Comparison of ENCODE assay signal across 7 cellular contexts in the genomic region with DNA sequence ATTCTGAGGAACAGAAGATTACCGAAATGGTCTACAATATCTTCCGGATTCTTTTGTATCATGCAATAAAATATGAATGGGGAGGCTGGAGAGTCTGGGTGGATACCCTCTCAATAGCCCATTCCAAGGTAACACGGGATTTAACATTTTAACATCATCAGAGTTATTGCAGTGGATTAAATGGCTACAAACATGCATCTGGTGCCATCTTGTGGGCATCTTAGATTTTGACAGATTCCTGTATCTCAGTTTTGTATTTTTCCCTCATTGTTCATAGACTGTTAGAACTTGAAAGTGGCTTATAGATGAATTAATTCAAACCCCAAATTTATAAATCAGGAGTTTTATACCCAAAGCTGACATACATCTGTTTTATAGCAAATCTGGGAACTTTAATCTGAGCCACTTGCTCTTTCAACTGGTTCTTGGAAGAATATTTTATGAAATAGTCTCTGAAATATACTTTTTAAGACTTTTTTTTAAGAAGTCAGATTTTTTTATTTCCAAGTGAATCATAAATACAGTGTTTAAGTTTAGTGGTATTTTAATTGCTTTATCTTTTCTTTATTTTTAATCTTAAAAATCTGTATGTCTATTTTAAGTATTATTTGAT.
DNase-seq lines count a peak whose midpoint lies in the region; ATAC-seq, FAIRE-seq and TF ChIP-seq lines count a peak whose summit lies in the region.

No MANE protein-coding gene starts in this region.

- FAIRE-seq in HTR-8/SVneo (lab: Jason Lieb, UNC), result no peak

- H3K36me3 Mint-ChIP-seq in chondrocyte (ENCODE audit: low read depth), result no peaks in the 10 kb centered on the region

- H3K4me1 ChIP-seq in Peyer's patch (no peaks in the 10 kb centered on the region), lower lobe of right lung (no peaks in the 10 kb centered on the region)

- ATAC-seq in GM19455 (IDR thresholded peaks at IDR 0.05; ENCODE audit: unreplicated experiment) (peak; percentile 73), lower lobe of right lung (peak in 1 of 2 donors; percentile 74)

- peaks cover 2% of the 10 kb centered on the region for H3K4me1 Mint-ChIP-seq in chondrocyte (ENCODE audit: low read depth)

- H3K36me3 ChIP-seq in Peyer's patch (peaks cover 0 to 4% (median 0%) of the 10 kb centered on the region in 3 donors), lower lobe of right lung (no peaks in the 10 kb centered on the region)

- intact Hi-C loops in lower lobe of right lung (cut with DNase I), result no loop called here

- no peak overlapping the region for H3K27ac Mint-ChIP-seq in chondrocyte (ENCODE audit: unreplicated experiment)

- no peaks in the 10 kb centered on the region for H3K9me3 Mint-ChIP-seq in chondrocyte (ENCODE audit: low read depth)

- H3K9me3 ChIP-seq in Peyer's patch, result no peaks in the 10 kb centered on the region
- H3K9me3 ChIP-seq in lower lobe of right lung, result no peaks in the 10 kb centered on the region

- H3K27ac ChIP-seq in Peyer's patch, result no peak overlapping the region
- H3K27ac ChIP-seq in lower lobe of right lung, result no peak overlapping the region

- H3K27me3 ChIP-seq in Peyer's patch (no peaks in the 10 kb centered on the region), lower lobe of right lung (ENCODE audit: low read depth) (no peaks in the 10 kb centered on the region)

- DNase-seq in EH (ENCODE audit: low read depth) (peak; percentile 67), HTR-8/SVneo (ENCODE audit: insufficient read length, low spot score) (peak; percentile 22), Peyer's patch (peak in 1 of 3 donors; percentile 49), chondrocyte (ENCODE audit: low spot score) (no peak), lower lobe of right lung (no peak)
- no peak for DNase-seq in activated CD4-positive, CD25-positive, alpha-beta regulatory T cell treated with anti-CD3 and anti-CD28 coated beads, Interleukin-2, amount 50 U/mL, for 72 hours

- no peaks in the 10 kb centered on the region for H3K27me3 Mint-ChIP-seq in chondrocyte (ENCODE audit: low read depth)

- TF ChIP-seq CTCF in Peyer's patch (IDR thresholded peaks at IDR 0.05) (peak in 5 of 6 experiments; percentile 11 to 73 (median 65)), chondrocyte (IDR thresholded peaks at IDR 0.05) (peak; percentile 97), lower lobe of right lung (IDR thresholded peaks at IDR 0.05) (peak; percentile 61)

- no peak overlapping the region for H3K4me3 ChIP-seq in Peyer's patch
- no peak overlapping the region for H3K4me3 ChIP-seq in lower lobe of right lung

- no peak overlapping the region for H3K4me3 Mint-ChIP-seq in chondrocyte (ENCODE audit: unreplicated experiment)

- no peak for TF ChIP-seq POLR2A in Peyer's patch (IDR thresholded peaks at IDR 0.05)

Comparison
In these comparisons a context has a peak if more than half of its experiments do, and no peak if none do; other contexts are left out.
1. DNase-seq: peak in EH (single experiment) and HTR-8/SVneo (single experiment); none in chondrocyte (single experiment), lower lobe of right lung (single experiment) and activated CD4-positive, CD25-positive, alpha-beta regulatory T cell treated with anti-CD3 and anti-CD28 coated beads, Interleukin-2, amount 50 U/mL, for 72 hours (single experiment).
2. Peak in every context shown above with its lines, with median percentiles within 50 percentile points of each other: CTCF ChIP-seq.